In the genomic region with DNA sequence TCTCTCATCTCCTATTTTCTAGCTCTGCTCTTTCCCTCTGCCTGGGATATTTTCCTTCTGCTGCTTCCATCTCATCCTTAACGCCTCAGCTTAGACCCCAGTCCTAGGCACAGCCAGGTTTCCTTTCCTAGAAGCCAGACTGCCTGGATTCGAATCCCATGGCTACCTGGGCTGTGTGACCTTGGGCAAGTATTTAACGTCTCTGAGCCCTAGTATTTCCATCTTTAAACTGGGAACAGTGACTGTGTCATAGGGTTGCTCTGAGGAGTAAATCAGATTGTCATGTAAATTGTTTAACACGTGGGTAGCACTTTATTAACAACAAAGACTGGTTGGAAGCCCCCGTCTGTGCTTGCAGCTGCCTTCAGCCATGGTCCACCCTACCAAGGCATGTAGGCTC, we compare ENCODE assay signal across 3 cellular contexts.
TF ChIP-seq lines count a peak whose summit lies in the region.

No MANE protein-coding gene starts in this region.

TF ChIP-seq in SK-N-SH treated with all-trans-retinoic acid at 6 μM for 48 hours, 23 proteins besides CTCF, POLR2A, EP300 and RAD21:
- no peak for TF ChIP-seq TCF4 (CRISPR knock-in tag; IDR thresholded peaks at IDR 0.05; ENCODE audit: borderline replicate concordance)
- TF ChIP-seq ZC3H10 (CRISPR knock-in tag; IDR thresholded peaks at IDR 0.05): 0 out of 2 replicates have a peak, but pooled peaks have one; percentile 0
- TF ChIP-seq SNAI2 (CRISPR knock-in tag; IDR thresholded peaks at IDR 0.05): no peak

TF ChIP-seq in SK-N-SH, 30 proteins besides CTCF, POLR2A, EP300 and RAD21:
- TF ChIP-seq, protein P1, sequence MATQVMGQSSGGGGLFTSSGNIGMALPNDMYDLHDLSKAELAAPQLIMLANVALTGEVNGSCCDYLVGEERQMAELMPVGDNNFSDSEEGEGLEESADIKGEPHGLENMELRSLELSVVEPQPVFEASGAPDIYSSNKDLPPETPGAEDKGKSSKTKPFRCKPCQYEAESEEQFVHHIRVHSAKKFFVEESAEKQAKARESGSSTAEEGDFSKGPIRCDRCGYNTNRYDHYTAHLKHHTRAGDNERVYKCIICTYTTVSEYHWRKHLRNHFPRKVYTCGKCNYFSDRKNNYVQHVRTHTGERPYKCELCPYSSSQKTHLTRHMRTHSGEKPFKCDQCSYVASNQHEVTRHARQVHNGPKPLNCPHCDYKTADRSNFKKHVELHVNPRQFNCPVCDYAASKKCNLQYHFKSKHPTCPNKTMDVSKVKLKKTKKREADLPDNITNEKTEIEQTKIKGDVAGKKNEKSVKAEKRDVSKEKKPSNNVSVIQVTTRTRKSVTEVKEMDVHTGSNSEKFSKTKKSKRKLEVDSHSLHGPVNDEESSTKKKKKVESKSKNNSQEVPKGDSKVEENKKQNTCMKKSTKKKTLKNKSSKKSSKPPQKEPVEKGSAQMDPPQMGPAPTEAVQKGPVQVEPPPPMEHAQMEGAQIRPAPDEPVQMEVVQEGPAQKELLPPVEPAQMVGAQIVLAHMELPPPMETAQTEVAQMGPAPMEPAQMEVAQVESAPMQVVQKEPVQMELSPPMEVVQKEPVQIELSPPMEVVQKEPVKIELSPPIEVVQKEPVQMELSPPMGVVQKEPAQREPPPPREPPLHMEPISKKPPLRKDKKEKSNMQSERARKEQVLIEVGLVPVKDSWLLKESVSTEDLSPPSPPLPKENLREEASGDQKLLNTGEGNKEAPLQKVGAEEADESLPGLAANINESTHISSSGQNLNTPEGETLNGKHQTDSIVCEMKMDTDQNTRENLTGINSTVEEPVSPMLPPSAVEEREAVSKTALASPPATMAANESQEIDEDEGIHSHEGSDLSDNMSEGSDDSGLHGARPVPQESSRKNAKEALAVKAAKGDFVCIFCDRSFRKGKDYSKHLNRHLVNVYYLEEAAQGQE (IDR thresholded peaks at IDR 0.05; ENCODE audit: low read depth, low read length): no peak
- TF ChIP-seq CHD2 (IDR thresholded peaks at IDR 0.05; ENCODE audit: low read length, partially characterized antibody) (no peak), ELF1 (IDR thresholded peaks at IDR 0.05) (no peak), NRF1 (IDR thresholded peaks at IDR 0.05; ENCODE audit: low read depth, low read length) (no peak), POLR2AphosphoS5 (IDR thresholded peaks at IDR 0.05; ENCODE audit: low read depth, low read length) (no peak), TCF12 (IDR thresholded peaks at IDR 0.05) (no peak), FOXM1 (IDR thresholded peaks at IDR 0.05; ENCODE audit: low read depth) (no peak), GATA2 (CRISPR knock-in tag; IDR thresholded peaks at IDR 0.05) (no peak), GABPA (IDR thresholded peaks at IDR 0.05; ENCODE audit: low read depth) (no peak), MAX (IDR thresholded peaks at IDR 0.05; ENCODE audit: low read depth) (no peak), JUND (IDR thresholded peaks at IDR 0.05) (no peak), SMC3 (IDR thresholded peaks at IDR 0.05; ENCODE audit: low read depth, low read length) (no peak), NFIC (IDR thresholded peaks at IDR 0.05; ENCODE audit: borderline replicate concordance) (no peak), EZH2phosphoT487 (IDR thresholded peaks at IDR 0.05; ENCODE audit: borderline replicate concordance, low read depth) (no peak), RFX5 (IDR thresholded peaks at IDR 0.05; ENCODE audit: low read length) (no peak), TEAD4 (IDR thresholded peaks at IDR 0.05; ENCODE audit: borderline replicate concordance, insufficient read depth) (no peak), FOXJ3 (CRISPR knock-in tag; IDR thresholded peaks at IDR 0.05) (no peak), MXI1 (IDR thresholded peaks at IDR 0.05; ENCODE audit: low read depth, low read length) (no peak), RXRA (IDR thresholded peaks at IDR 0.05; ENCODE audit: borderline replicate concordance, low read depth) (no peak)

TF ChIP-seq in HepG2, 621 proteins besides CTCF, POLR2A, EP300 and RAD21:
- TF ChIP-seq ZSCAN29 (CRISPR knock-in tag; conservative IDR thresholded peaks at IDR 0.05) (no peak), ZNF713 (CRISPR knock-in tag; IDR thresholded peaks at IDR 0.05) (no peak), NR1H2 (CRISPR knock-in tag; IDR thresholded peaks at IDR 0.05; ENCODE audit: borderline replicate concordance, low read depth) (no peak), RBM22 (optimal IDR thresholded peaks at IDR 0.05; ENCODE audit: low read length) (peak; percentile 60), PAF1 (CRISPR knock-in tag; IDR thresholded peaks at IDR 0.05) (0 out of 2 replicates have a peak, but pooled peaks have one; percentile 0), ZNF768 (CRISPR knock-in tag; IDR thresholded peaks at IDR 0.05) (peak; percentile 63; the same call in 1 of the 2 replicates), HCFC1 (IDR thresholded peaks at IDR 0.05; ENCODE audit: low read depth, low read length) (no peak), PRDM10 (CRISPR knock-in tag; IDR thresholded peaks at IDR 0.05; ENCODE audit: low read depth) (no peak), ZBTB1 (CRISPR knock-in tag; IDR thresholded peaks at IDR 0.05; ENCODE audit: borderline replicate concordance) (no peak), KMT2A (CRISPR knock-in tag; IDR thresholded peaks at IDR 0.05) (no peak), MAFF (IDR thresholded peaks at IDR 0.05; ENCODE audit: low read depth, low read length) (no peak), ZMYM3 (CRISPR knock-in tag; IDR thresholded peaks at IDR 0.05) (peak; percentile 14; the same call in 1 of the 2 replicates), ZFP90 (CRISPR knock-in tag; IDR thresholded peaks at IDR 0.05; ENCODE audit: borderline replicate concordance) (no peak)
- TF ChIP-seq, protein P2, sequence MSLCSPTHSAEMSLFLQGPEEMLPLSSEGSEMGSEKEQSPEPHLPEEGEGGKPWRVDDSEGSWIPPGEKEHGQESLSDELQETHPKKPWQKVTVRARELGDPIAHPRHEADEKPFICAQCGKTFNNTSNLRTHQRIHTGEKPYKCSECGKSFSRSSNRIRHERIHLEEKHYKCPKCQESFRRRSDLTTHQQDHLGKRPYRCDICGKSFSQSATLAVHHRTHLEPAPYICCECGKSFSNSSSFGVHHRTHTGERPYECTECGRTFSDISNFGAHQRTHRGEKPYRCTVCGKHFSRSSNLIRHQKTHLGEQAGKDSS (CRISPR knock-in tag; IDR thresholded peaks at IDR 0.05; ENCODE audit: borderline replicate concordance, low read depth): no peak
